1 cellular context compared by ENCODE assay signal in genomic region chr1:195294911-195295310, GRCh38.
TF ChIP-seq lines count a peak whose summit lies in the region.

No MANE protein-coding gene starts in this region.

TF ChIP-seq in K562, 482 proteins besides CTCF, POLR2A, EP300 and RAD21:
- peak; percentile 74 for TF ChIP-seq IRF9 (tag; IDR thresholded peaks at IDR 0.05)
- TF ChIP-seq DMBX1 (CRISPR knock-in tag; IDR thresholded peaks at IDR 0.05; ENCODE audit: borderline replicate concordance): peak; percentile 92; the same call in 1 of the 2 replicates
- no peak for TF ChIP-seq ZC3H8 (IDR thresholded peaks at IDR 0.05)
TF ChIP-seq in K562: peak in this region for 2.
